Comparison of ENCODE assay signal across 19 cellular contexts in the genomic region with DNA sequence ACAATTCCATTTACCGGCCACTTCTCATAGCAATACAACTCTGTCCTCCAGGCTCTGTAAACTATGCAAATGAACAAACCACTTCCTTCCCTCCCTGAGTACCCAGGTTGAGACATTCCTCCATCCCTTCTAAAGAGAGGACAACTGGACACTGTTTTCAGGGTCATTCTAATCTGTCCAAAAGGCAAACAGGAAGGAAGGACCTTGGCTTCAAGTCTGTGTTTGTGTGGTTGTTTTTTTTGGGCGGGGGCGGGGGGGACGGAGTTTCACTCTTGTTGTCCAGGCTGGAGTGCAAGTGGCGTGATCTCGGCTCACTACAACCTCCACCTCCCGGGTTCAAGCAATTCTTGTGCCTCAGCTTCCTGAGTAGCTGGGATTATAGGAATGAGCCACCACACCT. TPM values are rescaled to one million over a fixed set of nuclear protein-coding genes. Genes with fewer than 3 reads are reported as not detected.
DNase-seq lines count a peak whose midpoint lies in the region; ATAC-seq, FAIRE-seq and TF ChIP-seq lines count a peak whose summit lies in the region.
"Had no signal": no experiment of that assay in that cellular context is flagged by ENCODE, and none has a peak within 500 bp of the region (broad histone marks: within the 10 kb centered on the region; RNA-seq: fewer than 3 reads in every experiment).

No MANE protein-coding gene starts in this region.

- H3K36me3 Mint-ChIP-seq in nephron progenitor cell (ENCODE audit: low read depth), result no peaks in the 10 kb centered on the region
- H3K36me3 Mint-ChIP-seq: CD4-positive, CD25-positive, alpha-beta regulatory T cell had no signal

- H3K36me3 ChIP-seq in HepG2 (replicated peaks in 1 of 2; ENCODE audit: control insufficient read depth in 1 of 2, insufficient read depth in 2 of 2, low read length in 2 of 2) (no peaks in the 10 kb centered on the region), spleen (no peaks in the 10 kb centered on the region), upper lobe of right lung (no peaks in the 10 kb centered on the region)
- H3K36me3 ChIP-seq: BLaER1 had no signal

- H3K27ac Mint-ChIP-seq in nephron progenitor cell, result no peak overlapping the region
- H3K27ac Mint-ChIP-seq: H9, HFFc6 had no signal

- TF ChIP-seq EP300 in A549 (IDR thresholded peaks at IDR 0.05), result no peak
- TF ChIP-seq EP300 in HepG2 (IDR thresholded peaks at IDR 0.05; ENCODE audit: low read depth in 2 of 2, low read length in 2 of 2), result no peak
- no peak for TF ChIP-seq EP300 in HepG2 (CRISPR knock-in tag; IDR thresholded peaks at IDR 0.05; ENCODE audit: borderline replicate concordance)

- ATAC-seq in A549 (no peak), HepG2 (peak; percentile 11; the same call in 1 of the 3 replicates), HG03025 (IDR thresholded peaks at IDR 0.05; ENCODE audit: low FRiP score, unreplicated experiment) (no peak), upper lobe of right lung (no peak)

- H3K27ac ChIP-seq in A549 (peak overlapping the region; percentile 81 to 83; a peak in 2 of 6 replicates), VCaP (peak overlapping the region; percentile 82), HepG2 (ENCODE audit: extremely low read length, insufficient read depth, low read length) (no peak overlapping the region), spleen (peak overlapping the region in 5 of 8 donors; percentile 39 to 63 (median 55)), upper lobe of right lung (no peak overlapping the region)
- H3K27ac ChIP-seq: 22Rv1, BLaER1 had no signal

- H3K4me1 ChIP-seq in A549 (peaks cover 31% of the 10 kb centered on the region), HepG2 (ENCODE audit: insufficient read depth, low read length) (peaks cover 43% of the 10 kb centered on the region), spleen (peaks cover 2 to 50% (median 28%) of the 10 kb centered on the region in 6 donors), upper lobe of right lung (peaks cover 8% of the 10 kb centered on the region)

- H3K79me2 ChIP-seq in HepG2 (ENCODE audit: insufficient read depth, low read length), result no peaks in the 10 kb centered on the region

- H3K4me3 ChIP-seq in A549 (no peak overlapping the region; the same call in 2 of the 3 replicates), HepG2 (replicated peaks in 1 of 3; ENCODE audit: insufficient read depth in 1 of 3, low read depth in 2 of 3, low read length in 3 of 3) (no peak overlapping the region), spleen (peak overlapping the region in 2 of 8 donors; percentile 1 to 11), upper lobe of right lung (no peak overlapping the region)
- H3K4me3 ChIP-seq: BLaER1 had no signal

- no TSS peak for BruUV-seq in HepG2 (replicated peaks; lab: Mats Ljungman, UMichigan)

- no peak for DNase-seq in A549 (ENCODE audit: low read depth in 1 of 2, low spot score in 1 of 2)
- DNase-seq in HepG2 (ENCODE audit: low spot score), result no peak
- DNase-seq in spleen, result no peak
- no peak for DNase-seq in nephron progenitor cell
- no peak for DNase-seq in G401 (ENCODE audit: low spot score)
- DNase-seq in upper lobe of right lung, result no peak
- DNase-seq: AML-193; CD4-positive, CD25-positive, alpha-beta regulatory T cell; DMS79; GOT3; H9; HFFc6 had no signal

- peaks cover 17% of the 10 kb centered on the region for H3K4me1 Mint-ChIP-seq in nephron progenitor cell

- no peaks in the 10 kb centered on the region for H3K9me3 ChIP-seq in A549
- H3K9me3 ChIP-seq in HepG2 (ENCODE audit: low read length), result no peaks in the 10 kb centered on the region
- H3K9me3 ChIP-seq in spleen, result no peaks in the 10 kb centered on the region
- no peaks in the 10 kb centered on the region for H3K9me3 ChIP-seq in upper lobe of right lung

- no peaks in the 10 kb centered on the region for H4K20me1 ChIP-seq in HepG2 (ENCODE audit: insufficient read depth, low read length)
- H4K20me1 ChIP-seq: BLaER1 had no signal

- TF ChIP-seq CTCF in A549 (IDR thresholded peaks at IDR 0.05) (no peak), VCaP (conservative IDR thresholded peaks at IDR 0.05) (no peak), HepG2 (CRISPR knock-in tag; IDR thresholded peaks at IDR 0.05) (no peak), spleen (IDR thresholded peaks at IDR 0.05 in 8 of 11, conservative IDR thresholded peaks at IDR 0.05 in 3 of 11) (peak in 1 of 11 experiments; percentile 4), nephron progenitor cell (IDR thresholded peaks at IDR 0.05) (no peak), upper lobe of right lung (IDR thresholded peaks at IDR 0.05) (no peak)

- TF ChIP-seq POLR2A in A549 (IDR thresholded peaks at IDR 0.05; ENCODE audit: low read length), result no peak
- TF ChIP-seq POLR2A in HepG2 (IDR thresholded peaks at IDR 0.05; ENCODE audit: insufficient read depth in 1 of 2, low read depth in 2 of 2, low read length in 2 of 2), result no peak
- TF ChIP-seq POLR2A in spleen (IDR thresholded peaks at IDR 0.05), result no peak

- peaks cover 79% of the 10 kb centered on the region for H3K27me3 Mint-ChIP-seq in nephron progenitor cell (ENCODE audit: low read depth, poor library complexity)

- H2AFZ ChIP-seq in HepG2 (ENCODE audit: low read length), result no peak overlapping the region

- POLR2A ChIA-PET in A549 (lab: Yijun Ruan, JAX), result no interaction called here
- POLR2A ChIA-PET in HepG2 (lab: Yijun Ruan, JAX), result no interaction called here

- no peak overlapping the region for H3K4me3 Mint-ChIP-seq in nephron progenitor cell
- H3K4me3 Mint-ChIP-seq: CD4-positive, CD25-positive, alpha-beta regulatory T cell; H9; HFFc6 had no signal

- intact Hi-C loops in HepG2 (cut with micrococcal nuclease; ENCODE audit: unreplicated experiment), result no loop called here
- intact Hi-C loops in spleen (cut with DNase I; ENCODE audit: low total_unique reads), result no loop called here
- intact Hi-C loops in upper lobe of right lung (cut with DNase I), result no loop called here

- in situ Hi-C loops in HepG2 (cut with HindIII; ENCODE audit: extremely low pct_ligation_motif_present, low pct_unique_long_range_greater_than_20kb) (no loop called here), G401 (cut with HindIII; ENCODE audit: low sequenced_read_pairs) (no loop called here)

- 86% methylated on average over 5 of the region's 7 CpGs for WGBS in A549 (ENCODE audit: missing lambda C conversion rate)
- 2% methylated on average over 7 of the region's 7 CpGs for WGBS in HepG2 (ENCODE audit: low lambda C conversion rate)
- 48 to 80% (median 67%) methylated on average over 7 of the region's 7 CpGs for WGBS in spleen, 5 donors

- TF ChIP-seq RAD21 in A549 (conservative IDR thresholded peaks at IDR 0.05 in 1 of 2, IDR thresholded peaks at IDR 0.05 in 1 of 2) (no peak), HepG2 (CRISPR knock-in tag; IDR thresholded peaks at IDR 0.05) (no peak)

- CTCF ChIA-PET in A549 (lab: Yijun Ruan, JAX) (interaction anchor here (1.0 kb wide), 1 partner anchor 61 kb away, joined by 3 read pairs; no protein-coding TSS in a partner anchor), HepG2 (lab: Yijun Ruan, JAX; ENCODE audit: low intra/inter-chr PET ratio, low total read pairs) (no interaction called here)

- H3K27me3 ChIP-seq in HepG2 (ENCODE audit: control insufficient read depth in 1 of 2, insufficient read depth in 2 of 2, low read length in 2 of 2) (peaks cover 17 to 72% of the 10 kb centered on the region in 2 experiments), spleen (replicated peaks in 1 of 7) (peaks cover 0 to 65% (median 17%) of the 10 kb centered on the region in 7 donors), upper lobe of right lung (peaks cover 3% of the 10 kb centered on the region)

- H3K9me3 Mint-ChIP-seq in nephron progenitor cell, result no peaks in the 10 kb centered on the region
- H3K9me3 Mint-ChIP-seq: HFFc6 had no signal

- no peak for FAIRE-seq in A549 (lab: Jason Lieb, UNC)
- no peak for FAIRE-seq in HepG2 (lab: Jason Lieb, UNC)
- FAIRE-seq: G401.6, GM12891, HTR-8/SVneo had no signal

- H3K9ac ChIP-seq in HepG2 (ENCODE audit: insufficient read depth, low read depth, low read length), result no peak overlapping the region
- H3K9ac ChIP-seq: BLaER1 had no signal

- H3K4me2 ChIP-seq in A549, result peak overlapping the region; percentile 97
- no peak overlapping the region for H3K4me2 ChIP-seq in HepG2 (ENCODE audit: low read depth, low read length)
- H3K4me2 ChIP-seq: BLaER1 had no signal

TF ChIP-seq in A549, 52 proteins besides CTCF, POLR2A, EP300 and RAD21 (continues in another document):
- TF ChIP-seq EHMT2 (IDR thresholded peaks at IDR 0.05; ENCODE audit: low read depth), result no peak

RNA-seq across cellular contexts. Expression of a gene that starts 3.3 kb away (rescaled TPM):
- polyA plus RNA-seq in A549 (2011; rRNA removed) (3.1 and 4.3 TPM in 2 replicates), A549 (2017; fragmentation: RNase III; extraction: RNeasy Plus Mini Kit Qiagen cat#74134 plus additional on column Dnase treatment) (1.1 to 1.3 TPM (median 1.1 TPM) in 3 replicates), HepG2 (2011; rRNA removed) (under 0.01 and 0.01 TPM in 2 replicates), spleen (1 to 10 TPM in 1 of 3 donors, under 1 TPM in 2; 0.15 to 1.8 (median 0.39) TPM)
- polyA plus RNA-seq in A549 (2012; cell fraction: cytosol; rRNA removed), result 1.0 and 1.1 TPM in 2 replicates
- 2.3 and 3.5 TPM in 2 replicates for polyA plus RNA-seq in A549 (2012; cell fraction: nucleus; rRNA removed)
- polyA minus RNA-seq in A549 (2011; rRNA and poly(A)+ RNA removed), result 8.6 and 11.6 TPM in 2 replicates
- total RNA-seq in HepG2 (2016; rRNA removed; fragmentation: Illumina TruSeq; extraction: Trizol) (not detected in 2 replicates), spleen (1 to 10 TPM; 2.4 to 8.9 (median 5.2) TPM), upper lobe of right lung (22.0 TPM)
- total RNA-seq in HepG2 (2016; cell fraction: cytosol; rRNA removed; fragmentation: Illumina TruSeq; extraction: Trizol; ENCODE audit: low read depth), result not detected in 2 replicates
- not detected in 2 replicates for total RNA-seq in HepG2 (2016; cell fraction: insoluble cytoplasmic fraction; rRNA removed; fragmentation: Illumina TruSeq; extraction: Trizol)
- not detected in 2 replicates for total RNA-seq in HepG2 (2016; cell fraction: membrane; rRNA removed; fragmentation: Illumina TruSeq; extraction: Trizol)
- not detected in 2 replicates for total RNA-seq in HepG2 (2016; cell fraction: nucleus; rRNA removed; fragmentation: Illumina TruSeq; extraction: Trizol)
- under 0.01 TPM in 2 replicates for polyA plus RNA-seq in HepG2 (2011; cell fraction: cytosol; rRNA removed)
- 0.02 TPM in 2 replicates for polyA plus RNA-seq in HepG2 (2011; cell fraction: nucleus; rRNA removed)
- polyA plus RNA-seq in HepG2 (2012), result not detected in 2 replicates
- not detected in 2 replicates for polyA plus RNA-seq in HepG2 (2016; cell fraction: cytosol; fragmentation: Illumina TruSeq; extraction: Trizol; ENCODE audit: low read depth)
- polyA plus RNA-seq in HepG2 (2016; cell fraction: insoluble cytoplasmic fraction; fragmentation: Illumina TruSeq; extraction: Trizol; ENCODE audit: low read depth), result not detected in 2 replicates
- not detected in 2 replicates for polyA plus RNA-seq in HepG2 (2016; cell fraction: membrane; fragmentation: Illumina TruSeq; extraction: Trizol; ENCODE audit: low read depth)
- polyA plus RNA-seq in HepG2 (2016; cell fraction: nucleus; fragmentation: Illumina TruSeq; extraction: Trizol; ENCODE audit: insufficient read depth, low read depth), result not detected in 2 replicates
- polyA minus RNA-seq in HepG2 (2011; rRNA and poly(A)+ RNA removed; ENCODE audit: low replicate concordance), result 0.49 TPM in 1 of 2 replicates, not detected in the other
- not detected in 2 replicates for polyA minus RNA-seq in HepG2 (2011; cell fraction: cytosol; rRNA and poly(A)+ RNA removed)
- not detected in 2 replicates for polyA minus RNA-seq in HepG2 (2011; cell fraction: nucleus; rRNA and poly(A)+ RNA removed)
- 0.03 TPM in 1 of 2 replicates, not detected in the other for total RNA-seq in G401 (2014; rRNA removed; shearing (Covaris generic))
- polyA plus RNA-seq: CD4-positive, CD25-positive, alpha-beta regulatory T cell had no signal

Comparison
In these comparisons a context has a peak if more than half of its experiments do, and no peak if none do; other contexts are left out.
1. H3K27ac ChIP-seq: peak in A549 (2 of 2), VCaP (single experiment) and spleen (5 of 8); none in HepG2 (single experiment) and upper lobe of right lung (single experiment).